7 cellular contexts compared by ENCODE assay signal in the genomic region with DNA sequence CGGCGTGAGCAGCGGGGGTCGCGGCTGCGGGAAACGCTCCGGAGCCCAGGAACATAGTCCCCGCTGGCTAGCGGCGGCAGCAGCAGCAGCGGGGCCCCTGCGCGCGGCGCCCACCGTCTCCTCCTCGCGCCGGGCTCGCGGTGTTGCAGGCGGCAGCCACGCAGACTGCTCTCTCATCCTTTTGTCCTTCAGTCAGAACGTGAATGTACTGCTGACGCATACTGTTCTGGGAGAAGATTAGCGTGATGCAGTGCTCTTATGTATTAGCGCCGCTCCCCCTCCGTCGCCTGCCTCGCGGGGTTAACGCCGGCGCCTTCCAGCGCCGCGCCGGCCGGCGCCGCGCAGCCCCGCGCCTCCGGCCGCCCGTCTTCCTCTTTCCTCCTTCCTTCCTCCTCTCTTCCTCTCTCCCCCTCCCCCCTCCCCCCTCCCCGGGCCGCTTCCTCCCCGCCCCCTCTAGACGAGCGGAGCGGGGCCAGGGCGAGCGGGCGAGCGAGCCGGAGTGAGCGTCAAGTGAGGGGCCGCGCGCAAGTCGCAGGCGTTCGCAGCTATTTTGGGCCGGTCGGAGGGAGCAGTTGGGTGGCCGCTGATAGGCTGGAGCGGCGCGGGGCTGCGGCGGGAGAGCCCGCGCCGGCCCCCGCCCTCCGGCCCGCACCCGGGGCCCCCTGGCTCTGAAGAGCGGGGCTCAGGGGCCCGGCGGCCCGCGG. TPM values are rescaled to one million over a fixed set of nuclear protein-coding genes. Genes with fewer than 3 reads are reported as not detected.
DNase-seq lines count a peak whose midpoint lies in the region; ATAC-seq and TF ChIP-seq lines count a peak whose summit lies in the region.

No MANE protein-coding gene starts in this region.

- H3K9ac ChIP-seq in NT2/D1 (ENCODE audit: insufficient read length, low read depth), result peak overlapping the region; percentile 72

- H3K27ac ChIP-seq in foreskin keratinocyte (no peak overlapping the region), testis (peak overlapping the region; percentile 31 to 72)

- intact Hi-C loops in testis (cut with DNase I; ENCODE audit: low total_unique reads), result no loop called here

- H3K4me3 ChIP-seq in NT2/D1 (ENCODE audit: insufficient read length, low read depth) (peak overlapping the region; percentile 47), testis (peak overlapping the region; percentile 56 to 59)

- H3K9me3 ChIP-seq in NT2/D1 (ENCODE audit: insufficient read depth, low read length) (no peaks in the 10 kb centered on the region), testis (no peaks in the 10 kb centered on the region)

- TF ChIP-seq CTCF in foreskin keratinocyte (conservative IDR thresholded peaks at IDR 0.05) (peak; percentile 62), testis (IDR thresholded peaks at IDR 0.05) (peak in 1 of 3 experiments; percentile 20)

- WGBS in testis, 2 donors, result 1 to 4% methylated on average over 34 to 47 of the region's 87 CpGs

- no peak for TF ChIP-seq POLR2A in testis (IDR thresholded peaks at IDR 0.05)

- DNase-seq in NT2/D1 (ENCODE audit: low read depth, low spot score) (no peak), foreskin keratinocyte (peak; percentile 58 to 84), nucleus accumbens (lab: John Stamatoyannopoulos, UW) (peak in 41 of 56 donors; percentile 18 to 74 (median 53)), testis (peak; percentile 70)
- DNase-seq in activated gamma-delta T cell treated with anti-CD3 and anti-CD28 coated beads, Interleukin-2, amount 50 U/mL, for 16 hours (ENCODE audit: low read depth), result peak; percentile 20

- peak; percentile 60 for ATAC-seq in GM18520 (IDR thresholded peaks at IDR 0.05; ENCODE audit: unreplicated experiment)
- peak; percentile 76 for ATAC-seq in HG02981 (IDR thresholded peaks at IDR 0.05; ENCODE audit: unreplicated experiment)
- ATAC-seq in foreskin keratinocyte, result peak; percentile 94

- H3K4me1 ChIP-seq in NT2/D1 (ENCODE audit: insufficient read depth, insufficient read length), result peaks cover 4% of the 10 kb centered on the region
- no peaks in the 10 kb centered on the region for H3K4me1 ChIP-seq in foreskin keratinocyte
- H3K4me1 ChIP-seq in testis, result peaks cover 7% of the 10 kb centered on the region

- peaks cover 41% of the 10 kb centered on the region for H3K27me3 ChIP-seq in NT2/D1 (ENCODE audit: insufficient read depth, insufficient read length)
- H3K27me3 ChIP-seq in foreskin keratinocyte, result no peaks in the 10 kb centered on the region
- no peaks in the 10 kb centered on the region for H3K27me3 ChIP-seq in testis

- peaks cover 14% of the 10 kb centered on the region for H3K36me3 ChIP-seq in NT2/D1 (ENCODE audit: insufficient read depth, insufficient read length, low read length)
- H3K36me3 ChIP-seq in testis (ENCODE audit: low read depth, missing control alignments), result no peaks in the 10 kb centered on the region

RNA-seq across cellular contexts. Expression of a gene that starts 0.8 kb away (rescaled TPM):
- total RNA-seq in foreskin keratinocyte (0.07 and 0.35 TPM in 2 replicates), testis (10 to 100 TPM; 10.2 to 12.5 TPM)
- polyA plus RNA-seq in foreskin keratinocyte (0.04 and 0.08 TPM in 2 replicates), testis (ENCODE audit: insufficient read depth, low read depth, low replicate concordance) (17.0 TPM)
